Comparison of ENCODE assay signal across 1 cellular context in the genomic region with DNA sequence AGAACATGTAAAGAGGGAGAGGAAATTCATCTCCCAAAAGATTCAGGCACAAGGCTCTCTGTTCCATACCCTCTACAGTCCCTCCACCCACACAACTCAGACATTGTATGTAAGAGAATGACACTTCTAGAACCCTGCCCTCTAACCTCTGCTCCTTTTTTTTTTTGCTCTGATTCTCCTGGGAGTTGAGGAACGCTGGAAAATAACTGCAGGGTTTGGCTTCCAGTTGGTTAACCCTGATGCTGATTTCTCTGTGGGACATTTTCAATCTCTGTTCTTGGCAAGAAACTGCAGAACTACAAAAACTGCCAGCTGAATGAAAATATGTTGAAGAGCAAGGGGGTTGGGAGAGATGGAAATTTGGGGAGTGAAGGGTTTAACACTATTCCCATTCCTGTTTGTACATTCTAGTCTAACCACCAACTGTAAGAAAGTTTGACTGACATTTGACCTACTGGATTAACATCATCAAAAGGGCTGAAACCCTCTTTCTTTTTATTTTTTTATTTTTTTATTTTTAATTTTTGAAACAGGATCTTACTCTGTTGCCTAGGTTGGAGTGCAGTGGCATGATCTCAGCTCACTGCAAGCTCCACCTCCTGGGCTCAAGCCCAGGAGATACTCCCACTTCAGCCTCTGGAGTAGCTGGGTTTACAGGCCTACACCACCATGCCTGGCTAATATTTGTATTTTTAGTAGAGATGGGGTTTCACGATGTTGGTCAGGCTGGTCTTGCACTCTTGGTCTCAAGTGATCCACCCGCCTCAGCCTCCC.
TF ChIP-seq lines count a peak whose summit lies in the region.

No MANE protein-coding gene starts in this region.

TF ChIP-seq in SK-N-SH treated with all-trans-retinoic acid at 6 μM for 48 hours, 23 proteins besides CTCF, POLR2A, EP300 and RAD21 (continued from another document):
- TF ChIP-seq, protein P1, sequence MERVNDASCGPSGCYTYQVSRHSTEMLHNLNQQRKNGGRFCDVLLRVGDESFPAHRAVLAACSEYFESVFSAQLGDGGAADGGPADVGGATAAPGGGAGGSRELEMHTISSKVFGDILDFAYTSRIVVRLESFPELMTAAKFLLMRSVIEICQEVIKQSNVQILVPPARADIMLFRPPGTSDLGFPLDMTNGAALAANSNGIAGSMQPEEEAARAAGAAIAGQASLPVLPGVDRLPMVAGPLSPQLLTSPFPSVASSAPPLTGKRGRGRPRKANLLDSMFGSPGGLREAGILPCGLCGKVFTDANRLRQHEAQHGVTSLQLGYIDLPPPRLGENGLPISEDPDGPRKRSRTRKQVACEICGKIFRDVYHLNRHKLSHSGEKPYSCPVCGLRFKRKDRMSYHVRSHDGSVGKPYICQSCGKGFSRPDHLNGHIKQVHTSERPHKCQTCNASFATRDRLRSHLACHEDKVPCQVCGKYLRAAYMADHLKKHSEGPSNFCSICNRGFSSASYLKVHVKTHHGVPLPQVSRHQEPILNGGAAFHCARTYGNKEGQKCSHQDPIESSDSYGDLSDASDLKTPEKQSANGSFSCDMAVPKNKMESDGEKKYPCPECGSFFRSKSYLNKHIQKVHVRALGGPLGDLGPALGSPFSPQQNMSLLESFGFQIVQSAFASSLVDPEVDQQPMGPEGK (CRISPR knock-in tag; IDR thresholded peaks at IDR 0.05; ENCODE audit: borderline replicate concordance) = no peak
- TF ChIP-seq CSDC2 (CRISPR knock-in tag; IDR thresholded peaks at IDR 0.05) = no peak
- no peak for TF ChIP-seq ARNTL (CRISPR knock-in tag; IDR thresholded peaks at IDR 0.05; ENCODE audit: borderline replicate concordance, low read depth)
- TF ChIP-seq, protein P2, sequence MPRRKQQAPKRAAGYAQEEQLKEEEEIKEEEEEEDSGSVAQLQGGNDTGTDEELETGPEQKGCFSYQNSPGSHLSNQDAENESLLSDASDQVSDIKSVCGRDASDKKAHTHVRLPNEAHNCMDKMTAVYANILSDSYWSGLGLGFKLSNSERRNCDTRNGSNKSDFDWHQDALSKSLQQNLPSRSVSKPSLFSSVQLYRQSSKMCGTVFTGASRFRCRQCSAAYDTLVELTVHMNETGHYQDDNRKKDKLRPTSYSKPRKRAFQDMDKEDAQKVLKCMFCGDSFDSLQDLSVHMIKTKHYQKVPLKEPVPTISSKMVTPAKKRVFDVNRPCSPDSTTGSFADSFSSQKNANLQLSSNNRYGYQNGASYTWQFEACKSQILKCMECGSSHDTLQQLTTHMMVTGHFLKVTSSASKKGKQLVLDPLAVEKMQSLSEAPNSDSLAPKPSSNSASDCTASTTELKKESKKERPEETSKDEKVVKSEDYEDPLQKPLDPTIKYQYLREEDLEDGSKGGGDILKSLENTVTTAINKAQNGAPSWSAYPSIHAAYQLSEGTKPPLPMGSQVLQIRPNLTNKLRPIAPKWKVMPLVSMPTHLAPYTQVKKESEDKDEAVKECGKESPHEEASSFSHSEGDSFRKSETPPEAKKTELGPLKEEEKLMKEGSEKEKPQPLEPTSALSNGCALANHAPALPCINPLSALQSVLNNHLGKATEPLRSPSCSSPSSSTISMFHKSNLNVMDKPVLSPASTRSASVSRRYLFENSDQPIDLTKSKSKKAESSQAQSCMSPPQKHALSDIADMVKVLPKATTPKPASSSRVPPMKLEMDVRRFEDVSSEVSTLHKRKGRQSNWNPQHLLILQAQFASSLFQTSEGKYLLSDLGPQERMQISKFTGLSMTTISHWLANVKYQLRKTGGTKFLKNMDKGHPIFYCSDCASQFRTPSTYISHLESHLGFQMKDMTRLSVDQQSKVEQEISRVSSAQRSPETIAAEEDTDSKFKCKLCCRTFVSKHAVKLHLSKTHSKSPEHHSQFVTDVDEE (CRISPR knock-in tag; IDR thresholded peaks at IDR 0.05) = no peak
- TF ChIP-seq, protein P3, sequence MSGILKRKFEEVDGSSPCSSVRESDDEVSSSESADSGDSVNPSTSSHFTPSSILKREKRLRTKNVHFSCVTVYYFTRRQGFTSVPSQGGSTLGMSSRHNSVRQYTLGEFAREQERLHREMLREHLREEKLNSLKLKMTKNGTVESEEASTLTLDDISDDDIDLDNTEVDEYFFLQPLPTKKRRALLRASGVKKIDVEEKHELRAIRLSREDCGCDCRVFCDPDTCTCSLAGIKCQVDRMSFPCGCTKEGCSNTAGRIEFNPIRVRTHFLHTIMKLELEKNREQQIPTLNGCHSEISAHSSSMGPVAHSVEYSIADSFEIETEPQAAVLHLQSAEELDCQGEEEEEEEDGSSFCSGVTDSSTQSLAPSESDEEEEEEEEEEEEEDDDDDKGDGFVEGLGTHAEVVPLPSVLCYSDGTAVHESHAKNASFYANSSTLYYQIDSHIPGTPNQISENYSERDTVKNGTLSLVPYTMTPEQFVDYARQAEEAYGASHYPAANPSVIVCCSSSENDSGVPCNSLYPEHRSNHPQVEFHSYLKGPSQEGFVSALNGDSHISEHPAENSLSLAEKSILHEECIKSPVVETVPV (CRISPR knock-in tag; IDR thresholded peaks at IDR 0.05) = no peak
- no peak for TF ChIP-seq ZC3H10 (CRISPR knock-in tag; IDR thresholded peaks at IDR 0.05)
- no peak for TF ChIP-seq SNAI2 (CRISPR knock-in tag; IDR thresholded peaks at IDR 0.05)
- TF ChIP-seq ZFP3 (CRISPR knock-in tag; IDR thresholded peaks at IDR 0.05) = no peak
- TF ChIP-seq TCF4 (CRISPR knock-in tag; IDR thresholded peaks at IDR 0.05; ENCODE audit: borderline replicate concordance) = no peak
- TF ChIP-seq, protein P4, sequence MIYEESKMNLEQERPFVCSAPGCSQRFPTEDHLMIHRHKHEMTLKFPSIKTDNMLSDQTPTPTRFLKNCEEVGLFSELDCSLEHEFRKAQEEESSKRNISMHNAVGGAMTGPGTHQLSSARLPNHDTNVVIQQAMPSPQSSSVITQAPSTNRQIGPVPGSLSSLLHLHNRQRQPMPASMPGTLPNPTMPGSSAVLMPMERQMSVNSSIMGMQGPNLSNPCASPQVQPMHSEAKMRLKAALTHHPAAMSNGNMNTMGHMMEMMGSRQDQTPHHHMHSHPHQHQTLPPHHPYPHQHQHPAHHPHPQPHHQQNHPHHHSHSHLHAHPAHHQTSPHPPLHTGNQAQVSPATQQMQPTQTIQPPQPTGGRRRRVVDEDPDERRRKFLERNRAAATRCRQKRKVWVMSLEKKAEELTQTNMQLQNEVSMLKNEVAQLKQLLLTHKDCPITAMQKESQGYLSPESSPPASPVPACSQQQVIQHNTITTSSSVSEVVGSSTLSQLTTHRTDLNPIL (CRISPR knock-in tag; IDR thresholded peaks at IDR 0.05; ENCODE audit: low read depth) = no peak
- no peak for TF ChIP-seq ZFP30 (CRISPR knock-in tag; IDR thresholded peaks at IDR 0.05)
- TF ChIP-seq ISL1 (CRISPR knock-in tag; IDR thresholded peaks at IDR 0.05) = no peak
- TF ChIP-seq ESRRG (CRISPR knock-in tag; IDR thresholded peaks at IDR 0.05) = no peak
